ENCODE assay signal across 24 cellular contexts in genomic region chr3:28912120-28912885, GRCh38.
DNase-seq lines count a peak whose midpoint lies in the region; ATAC-seq and TF ChIP-seq lines count a peak whose summit lies in the region.
"Had no signal": no experiment of that assay in that cellular context is flagged by ENCODE, and none has a peak within 500 bp of the region (broad histone marks: within the 10 kb centered on the region; RNA-seq: fewer than 3 reads in every experiment).

No MANE protein-coding gene starts in this region.

- H3K9ac ChIP-seq in fibroblast of lung (ENCODE audit: insufficient read depth, low read length) (no peak overlapping the region), neuronal stem cell (ENCODE audit: low read depth, low read length, poor library complexity) (no peak overlapping the region)

- no CpG with 5 or more reads among the region's 6 CpGs for WGBS in neuronal stem cell (ENCODE audit: extremely low coverage in 2 of 2, insufficient read length in 2 of 2, insufficient replicate concordance in 1 of 2), 2 donors

- no peak overlapping the region for H3K18ac ChIP-seq in neuronal stem cell (ENCODE audit: low read length)

- no peaks in the 10 kb centered on the region for H3K36me3 Mint-ChIP-seq in activated naive CD8-positive, alpha-beta T cell treated with anti-CD3 and anti-CD28 coated beads, Interleukin-2, amount 50 U/mL, for 24 hours (ENCODE audit: low read depth)
- H3K36me3 Mint-ChIP-seq: T-cell, type B pancreatic cell had no signal

- H3K79me1 ChIP-seq in neuronal stem cell (ENCODE audit: low read depth, low read length) = no peaks in the 10 kb centered on the region

- no peak overlapping the region for H2BK120ac ChIP-seq in neuronal stem cell (ENCODE audit: low read depth, low read length)

- no peak overlapping the region for H2BK15ac ChIP-seq in neuronal stem cell (ENCODE audit: low read length)

- no peak overlapping the region for H3K4me3 Mint-ChIP-seq in activated naive CD8-positive, alpha-beta T cell treated with anti-CD3 and anti-CD28 coated beads, Interleukin-2, amount 50 U/mL, for 24 hours
- H3K4me3 Mint-ChIP-seq: activated T-cell treated with anti-CD3 and anti-CD28 coated beads, Interleukin-2, amount 50 U/mL, for 24 hours; effector memory CD8-positive, alpha-beta T cell; T-cell; type B pancreatic cell had no signal

- H3K23ac ChIP-seq in neuronal stem cell (ENCODE audit: low read depth, low read length, poor library complexity) = no peak overlapping the region

- H3K27me3 ChIP-seq in fibroblast of lung (ENCODE audit: control insufficient read depth, insufficient read depth, low read length) (no peaks in the 10 kb centered on the region), neuronal stem cell (ENCODE audit: control insufficient read depth in 3 of 3, insufficient read depth in 3 of 3, low read depth in 1 of 3, low read length in 3 of 3) (peaks cover 0 to 57% (median 0%) of the 10 kb centered on the region in 3 experiments)
- H3K27me3 ChIP-seq: adrenal gland, breast epithelium, colonic mucosa, gastroesophageal sphincter had no signal

- no peaks in the 10 kb centered on the region for H3K79me2 ChIP-seq in fibroblast of lung (ENCODE audit: control insufficient read depth, insufficient read depth, low read length)

- no peak overlapping the region for H3K27ac Mint-ChIP-seq in activated naive CD8-positive, alpha-beta T cell treated with anti-CD3 and anti-CD28 coated beads, Interleukin-2, amount 50 U/mL, for 24 hours
- H3K27ac Mint-ChIP-seq: activated T-cell treated with anti-CD3 and anti-CD28 coated beads, Interleukin-2, amount 50 U/mL, for 24 hours; effector memory CD8-positive, alpha-beta T cell; T-cell; type B pancreatic cell had no signal

- H3K36me3 ChIP-seq in fibroblast of lung (ENCODE audit: control insufficient read depth, insufficient read depth, low read length) (no peaks in the 10 kb centered on the region), neuronal stem cell (replicated peaks in 1 of 2; ENCODE audit: control insufficient read depth in 2 of 2, insufficient read depth in 2 of 2, low read length in 2 of 2) (no peaks in the 10 kb centered on the region)
- H3K36me3 ChIP-seq: adrenal gland, breast epithelium, colonic mucosa, gastroesophageal sphincter had no signal

- no peak overlapping the region for H3K4ac ChIP-seq in neuronal stem cell (ENCODE audit: low read length)

- no peak for ATAC-seq in activated naive CD8-positive, alpha-beta T cell treated with anti-CD3 and anti-CD28 coated beads, Interleukin-2, amount 50 U/mL, for 24 hours
- ATAC-seq in HG02610 (IDR thresholded peaks at IDR 0.05; ENCODE audit: unreplicated experiment) (no peak), GM19463 (IDR thresholded peaks at IDR 0.05; ENCODE audit: unreplicated experiment) (no peak)
- ATAC-seq: effector memory CD8-positive, alpha-beta T cell; gastroesophageal sphincter; HCT116; psoas muscle; T-cell had no signal

- H3K4me2 ChIP-seq in fibroblast of lung (ENCODE audit: extremely low read depth, insufficient read depth, low read length) = peak overlapping the region; percentile 75
- no peak overlapping the region for H3K4me2 ChIP-seq in neuronal stem cell (ENCODE audit: insufficient read depth, low read length, poor library complexity, severe bottlenecking)

- no peak overlapping the region for H3K14ac ChIP-seq in neuronal stem cell (ENCODE audit: low read length)

- H3K27ac ChIP-seq in fibroblast of lung (ENCODE audit: insufficient read depth, low read length) (no peak overlapping the region), neuronal stem cell (replicated peaks; ENCODE audit: low read length) (peak overlapping the region; percentile 41)
- H3K27ac ChIP-seq: adrenal gland, breast epithelium, colonic mucosa, gastroesophageal sphincter, psoas muscle had no signal

- H3K9me3 ChIP-seq in fibroblast of lung (ENCODE audit: control insufficient read depth, insufficient read depth, low read depth, low read length) (no peaks in the 10 kb centered on the region), neuronal stem cell (replicated peaks in 1 of 2; ENCODE audit: control insufficient read depth in 2 of 2, insufficient read depth in 1 of 2, low read depth in 1 of 2, low read length in 2 of 2) (no peaks in the 10 kb centered on the region)
- H3K9me3 ChIP-seq: adrenal gland, breast epithelium, colonic mucosa, gastroesophageal sphincter, psoas muscle had no signal

- no peak for TF ChIP-seq CTCF in fibroblast of lung (conservative IDR thresholded peaks at IDR 0.05 in 1 of 2, IDR thresholded peaks at IDR 0.05 in 1 of 2; ENCODE audit: low read depth in 1 of 2, low read length in 2 of 2)

- no peak overlapping the region for H4K8ac ChIP-seq in neuronal stem cell (ENCODE audit: low read depth, low read length)

- DNase-seq in Daoy (ENCODE audit: low read depth) (peak; percentile 17), OCI-M1 (lab: John Stamatoyannopoulos, UW) (peak; percentile 34), fibroblast of lung (ENCODE audit: low read depth in 2 of 2) (peak; percentile 65 to 67), neuronal stem cell (ENCODE audit: low spot score) (no peak), RKO (ENCODE audit: low spot score) (no peak)
- DNase-seq in activated naive CD8-positive, alpha-beta T cell treated with anti-CD3 and anti-CD28 coated beads, Interleukin-2, amount 50 U/mL, for 24 hours = no peak
- DNase-seq: activated gamma-delta T cell treated with Interleukin-2 at 50 U/mL for 16 hours; activated T-cell treated with anti-CD3 and anti-CD28 coated beads, Interleukin-2, amount 50 U/mL, for 24 hours; adrenal gland; colonic mucosa; DMS79; effector memory CD8-positive, alpha-beta T cell; NCI-H1092; NCI-H187; psoas muscle; SIG-M5; T-cell had no signal

- peaks cover 13% of the 10 kb centered on the region for H3K4me1 Mint-ChIP-seq in activated naive CD8-positive, alpha-beta T cell treated with anti-CD3 and anti-CD28 coated beads, Interleukin-2, amount 50 U/mL, for 24 hours

- H3K27me3 Mint-ChIP-seq in activated naive CD8-positive, alpha-beta T cell treated with anti-CD3 and anti-CD28 coated beads, Interleukin-2, amount 50 U/mL, for 24 hours = peaks cover 7% of the 10 kb centered on the region
- H3K27me3 Mint-ChIP-seq: effector memory CD8-positive, alpha-beta T cell; T-cell; type B pancreatic cell had no signal

- H3K4me1 ChIP-seq in fibroblast of lung (ENCODE audit: control insufficient read depth, extremely low read depth, insufficient read depth, low read length) (peaks cover 5% of the 10 kb centered on the region), neuronal stem cell (ENCODE audit: control insufficient read depth in 2 of 2, insufficient read depth in 1 of 2, low read depth in 1 of 2, low read length in 2 of 2) (peaks cover 3 to 6% of the 10 kb centered on the region in 2 donors)
- H3K4me1 ChIP-seq: breast epithelium, colonic mucosa had no signal

- peak overlapping the region; percentile 83 for H2AFZ ChIP-seq in fibroblast of lung (ENCODE audit: low read length)
- H2AFZ ChIP-seq in neuronal stem cell (ENCODE audit: low read length) = no peak overlapping the region

- H2AK5ac ChIP-seq in neuronal stem cell (ENCODE audit: low read depth, low read length) = no peak overlapping the region

- no peaks in the 10 kb centered on the region for H4K20me1 ChIP-seq in fibroblast of lung (ENCODE audit: control insufficient read depth, extremely low read depth, insufficient read depth, low read length)

- no peak overlapping the region for H4K91ac ChIP-seq in neuronal stem cell (ENCODE audit: low read depth, low read length, poor library complexity)

- H3K4me3 ChIP-seq in fibroblast of lung (replicated peaks in 1 of 4; ENCODE audit: control extremely low read depth in 1 of 4, insufficient read depth in 1 of 4, low read depth in 3 of 4, low read length in 4 of 4) = peak overlapping the region; percentile 24 to 44 (median 36)
- H3K4me3 ChIP-seq in neuronal stem cell (ENCODE audit: low read length in 2 of 2) = no peak overlapping the region
- H3K4me3 ChIP-seq: adrenal gland, breast epithelium, colonic mucosa, lung, psoas muscle had no signal

- H2BK12ac ChIP-seq in neuronal stem cell (ENCODE audit: low read length) = no peak overlapping the region

- H3K9me3 Mint-ChIP-seq in activated naive CD8-positive, alpha-beta T cell treated with anti-CD3 and anti-CD28 coated beads, Interleukin-2, amount 50 U/mL, for 24 hours = no peaks in the 10 kb centered on the region
- H3K9me3 Mint-ChIP-seq: activated T-cell treated with anti-CD3 and anti-CD28 coated beads, Interleukin-2, amount 50 U/mL, for 24 hours; effector memory CD8-positive, alpha-beta T cell; T-cell; type B pancreatic cell had no signal

- no peak overlapping the region for H2BK5ac ChIP-seq in neuronal stem cell (ENCODE audit: low read length)

Comparison
In these comparisons a context has a peak if more than half of its experiments do, and no peak if none do; other contexts are left out.
1. DNase-seq: peak in Daoy (single experiment), OCI-M1 (single experiment) and fibroblast of lung (2 of 2); none in neuronal stem cell (single experiment), activated naive CD8-positive, alpha-beta T cell treated with anti-CD3 and anti-CD28 coated beads, Interleukin-2, amount 50 U/mL, for 24 hours (single experiment) and RKO (single experiment).
2. H3K4me3 ChIP-seq: peak in fibroblast of lung (4 of 4); none in neuronal stem cell (0 of 2).